8 cellular contexts compared by ENCODE assay signal in genomic region chr17:13024526-13025263, GRCh38. TPM values are rescaled to one million over a fixed set of nuclear protein-coding genes. Genes with fewer than 3 reads are reported as not detected.
DNase-seq lines count a peak whose midpoint lies in the region; ATAC-seq and TF ChIP-seq lines count a peak whose summit lies in the region.

No MANE protein-coding gene starts in this region.

- no peaks in the 10 kb centered on the region for H3K9me2 ChIP-seq in SU-DHL-6 (replicated peaks; ENCODE audit: insufficient read depth, low read length)

- in situ Hi-C loops in G401 (cut with HindIII; ENCODE audit: low sequenced_read_pairs), result no loop called here
- in situ Hi-C loops in gastrocnemius medialis (cut with MboI; ENCODE audit: low sequenced_read_pairs in 4 of 4), result loop anchor here in 2 of 4 donors (25.0 kb wide), 3 partner anchors 113 to 1012 kb away; partner anchors contain the start of gene MAP2K4 (in 1 of the 2)

- peak overlapping the region; percentile 55 to 82 (median 64) for H3K4me3 Mint-ChIP-seq in IgD-negative memory B cell
- no peak overlapping the region for H3K4me3 Mint-ChIP-seq in activated naive CD8-positive, alpha-beta T cell treated with anti-CD3 and anti-CD28 coated beads, Interleukin-2, amount 50 U/mL, for 24 hours

- peak; percentile 82 for ATAC-seq in GM21619 (IDR thresholded peaks at IDR 0.05; ENCODE audit: unreplicated experiment)
- peak; percentile 61 for ATAC-seq in activated naive CD8-positive, alpha-beta T cell treated with anti-CD3 and anti-CD28 coated beads, Interleukin-2, amount 50 U/mL, for 24 hours
- peak; percentile 47 to 56 for ATAC-seq in gastrocnemius medialis

- H3K9ac ChIP-seq in SU-DHL-6 (ENCODE audit: low read length), result peak overlapping the region; percentile 36

- H3K9me3 ChIP-seq in SU-DHL-6 (ENCODE audit: insufficient read depth, low read length) (no peaks in the 10 kb centered on the region), right atrium auricular region (no peaks in the 10 kb centered on the region), gastrocnemius medialis (no peaks in the 10 kb centered on the region)

- H3K36me3 ChIP-seq in SU-DHL-6 (ENCODE audit: low read length), result no peaks in the 10 kb centered on the region
- H3K36me3 ChIP-seq in right atrium auricular region, result no peaks in the 10 kb centered on the region
- H3K36me3 ChIP-seq in gastrocnemius medialis, result no peaks in the 10 kb centered on the region

- H4K20me1 ChIP-seq in SU-DHL-6 (ENCODE audit: low read depth, low read length), result no peaks in the 10 kb centered on the region

- no peaks in the 10 kb centered on the region for H3K36me3 Mint-ChIP-seq in IgD-negative memory B cell
- no peaks in the 10 kb centered on the region for H3K36me3 Mint-ChIP-seq in activated naive CD8-positive, alpha-beta T cell treated with anti-CD3 and anti-CD28 coated beads, Interleukin-2, amount 50 U/mL, for 24 hours (ENCODE audit: low read depth)

- H2AFZ ChIP-seq in SU-DHL-6 (ENCODE audit: low read depth, low read length, severe bottlenecking), result peak overlapping the region; percentile 70

- H3K4me1 Mint-ChIP-seq in IgD-negative memory B cell, result peaks cover 5 to 8% (median 8%) of the 10 kb centered on the region in 3 donors
- H3K4me1 Mint-ChIP-seq in activated naive CD8-positive, alpha-beta T cell treated with anti-CD3 and anti-CD28 coated beads, Interleukin-2, amount 50 U/mL, for 24 hours, result peaks cover 8% of the 10 kb centered on the region

- H3K27me3 ChIP-seq in SU-DHL-6 (ENCODE audit: low read length), result no peaks in the 10 kb centered on the region
- H3K27me3 ChIP-seq in right atrium auricular region, result no peaks in the 10 kb centered on the region
- H3K27me3 ChIP-seq in gastrocnemius medialis, result peaks cover 0 to 3% (median 0%) of the 10 kb centered on the region in 3 donors

- intact Hi-C loops in gastrocnemius medialis (cut with DNase I; ENCODE audit: low total_unique reads), result no loop called here

- no peak for TF ChIP-seq POLR2A in gastrocnemius medialis (IDR thresholded peaks at IDR 0.05)

- H3K9me3 Mint-ChIP-seq in IgD-negative memory B cell, result peaks cover 0 to 2% (median 0%) of the 10 kb centered on the region in 3 donors
- H3K9me3 Mint-ChIP-seq in activated naive CD8-positive, alpha-beta T cell treated with anti-CD3 and anti-CD28 coated beads, Interleukin-2, amount 50 U/mL, for 24 hours, result no peaks in the 10 kb centered on the region

- peaks cover 0 to 8% of the 10 kb centered on the region in 2 donors for H3K4me1 ChIP-seq in right atrium auricular region
- H3K4me1 ChIP-seq in gastrocnemius medialis, result no peaks in the 10 kb centered on the region

- H3F3A ChIP-seq in SU-DHL-6 (ENCODE audit: insufficient read depth), result no peaks in the 10 kb centered on the region

- peaks cover 5% of the 10 kb centered on the region for H3K27me3 Mint-ChIP-seq in IgD-negative memory B cell
- peaks cover 18% of the 10 kb centered on the region for H3K27me3 Mint-ChIP-seq in activated naive CD8-positive, alpha-beta T cell treated with anti-CD3 and anti-CD28 coated beads, Interleukin-2, amount 50 U/mL, for 24 hours

- TF ChIP-seq CTCF in SU-DHL-6 (IDR thresholded peaks at IDR 0.05; ENCODE audit: insufficient read depth, low read length, poor library complexity, severe bottlenecking) (peak; percentile 95), right atrium auricular region (IDR thresholded peaks at IDR 0.05) (peak; percentile 90 to 95), gastrocnemius medialis (IDR thresholded peaks at IDR 0.05 in 4 of 5, conservative IDR thresholded peaks at IDR 0.05 in 1 of 5) (peak; percentile 52 to 93 (median 66))

- H3K27ac ChIP-seq in SU-DHL-6 (ENCODE audit: low read depth, low read length), result no peak overlapping the region
- no peak overlapping the region for H3K27ac ChIP-seq in right atrium auricular region
- H3K27ac ChIP-seq in gastrocnemius medialis, result no peak overlapping the region

- peak overlapping the region; percentile 53 for H3K4me2 ChIP-seq in SU-DHL-6 (ENCODE audit: low read depth, low read length, poor library complexity, severe bottlenecking)

- H3K79me2 ChIP-seq in SU-DHL-6 (ENCODE audit: insufficient read depth, low read length), result no peaks in the 10 kb centered on the region

- peak; percentile 66 for DNase-seq in G401 (ENCODE audit: low spot score)
- peak; percentile 74 for DNase-seq in activated naive CD8-positive, alpha-beta T cell treated with anti-CD3 and anti-CD28 coated beads, Interleukin-2, amount 50 U/mL, for 24 hours
- DNase-seq in right atrium auricular region (ENCODE audit: low spot score), result no peak
- DNase-seq in gastrocnemius medialis, result peak in 1 of 2 donors; percentile 26
- DNase-seq in NCI-H187 treated with DMSO at 0.1 percent for 48 hours (lab: John Stamatoyannopoulos, UW), result no peak

- H3K4me3 ChIP-seq in SU-DHL-6 (ENCODE audit: insufficient read depth, low read length, poor library complexity, severe bottlenecking) (peak overlapping the region; percentile 43), right atrium auricular region (peak overlapping the region in 1 of 2 donors; percentile 33), gastrocnemius medialis (peak overlapping the region in 1 of 4 donors; percentile 2)

- H3K27ac Mint-ChIP-seq in IgD-negative memory B cell, result no peak overlapping the region
- no peak overlapping the region for H3K27ac Mint-ChIP-seq in activated naive CD8-positive, alpha-beta T cell treated with anti-CD3 and anti-CD28 coated beads, Interleukin-2, amount 50 U/mL, for 24 hours

RNA-seq across cellular contexts. Expression of gene ELAC2, which starts 6.9 kb away (rescaled TPM):
- 114 and 119 TPM in 2 replicates for total RNA-seq in G401 (2014; rRNA removed; shearing (Covaris generic))
- 56.3 TPM for polyA plus RNA-seq in IgD-negative memory B cell
- total RNA-seq in right atrium auricular region (10 to 100 TPM; 40.1 to 55.2 TPM), gastrocnemius medialis (10 to 100 TPM; 70.7 to 78.7 (median 76.2) TPM)

Comparison
In these comparisons a context has a peak if more than half of its experiments do, and no peak if none do; other contexts are left out.
1. DNase-seq: peak in G401 (single experiment) and activated naive CD8-positive, alpha-beta T cell treated with anti-CD3 and anti-CD28 coated beads, Interleukin-2, amount 50 U/mL, for 24 hours (single experiment); none in right atrium auricular region (single experiment) and NCI-H187 treated with DMSO at 0.1 percent for 48 hours (single experiment).
2. Peak in every context shown above with its lines, with median percentiles within 50 percentile points of each other: ATAC-seq and CTCF ChIP-seq.